Comparison of ENCODE assay signal across 10 cellular contexts in genomic region chr1:28249879-28250295, GRCh38. TPM values are rescaled to one million over a fixed set of nuclear protein-coding genes. Genes with fewer than 3 reads are reported as not detected.
DNase-seq lines count a peak whose midpoint lies in the region; ATAC-seq and TF ChIP-seq lines count a peak whose summit lies in the region.
"Had no signal": no experiment of that assay in that cellular context is flagged by ENCODE, and none has a peak within 500 bp of the region (broad histone marks: within the 10 kb centered on the region; RNA-seq: fewer than 3 reads in every experiment).

No MANE protein-coding gene starts in this region.

- WGBS in heart right ventricle, 2 donors: 56 to 60% methylated on average over 4 of the region's 4 CpGs
- WGBS in thyroid gland, 2 donors: 67 to 68% methylated on average over 4 of the region's 4 CpGs

- H3K27ac ChIP-seq in heart right ventricle: peak overlapping the region in 6 of 10 donors; percentile 79 to 92 (median 88)
- peak overlapping the region; percentile 99 for H3K27ac ChIP-seq in epithelial cell of prostate
- peak overlapping the region in 2 of 3 donors; percentile 27 to 95 for H3K27ac ChIP-seq in thyroid gland

- H3K36me3 ChIP-seq in heart right ventricle (no peaks in the 10 kb centered on the region), thyroid gland (no peaks in the 10 kb centered on the region)

- no peak for TF ChIP-seq POLR2A in thyroid gland (IDR thresholded peaks at IDR 0.05)

- ATAC-seq in heart right ventricle: no peak
- ATAC-seq in Right ventricle myocardium superior (ENCODE audit: poor library complexity): no peak

- no peak overlapping the region for H3K4me3 ChIP-seq in heart right ventricle
- H3K4me3 ChIP-seq in thyroid gland (replicated peaks in 1 of 3): no peak overlapping the region

- H3K4me1 ChIP-seq in heart right ventricle (peaks cover 15 to 54% (median 23%) of the 10 kb centered on the region in 9 donors), thyroid gland (peaks cover 16 to 32% of the 10 kb centered on the region in 2 donors)

- no peak for DNase-seq in heart right ventricle
- DNase-seq in Right ventricle myocardium superior: no peak
- peak; percentile 24 for DNase-seq in RPMI8226
- no peak for DNase-seq in epithelial cell of prostate (ENCODE audit: low read depth, low spot score)
- DNase-seq in thyroid gland: no peak
- DNase-seq in UCSD-AML1 (lab: John Stamatoyannopoulos, UW; ENCODE audit: unreplicated experiment): no peak
- DNase-seq in islet precursor cell: no peak
- no peak for DNase-seq in NAMALWA (ENCODE audit: low spot score)
- DNase-seq: endodermal cell, NCI-H748 treated with DMSO at 0.1 percent for 48 hours had no signal

- H3K9me3 ChIP-seq in heart right ventricle (no peaks in the 10 kb centered on the region), thyroid gland (no peaks in the 10 kb centered on the region)

- no peak for TF ChIP-seq CTCF in heart right ventricle (IDR thresholded peaks at IDR 0.05)
- no peak for TF ChIP-seq CTCF in thyroid gland (IDR thresholded peaks at IDR 0.05)

- no peaks in the 10 kb centered on the region for H3K27me3 ChIP-seq in heart right ventricle
- H3K27me3 ChIP-seq in thyroid gland: no peaks in the 10 kb centered on the region

- intact Hi-C loops in heart right ventricle (cut with DNase I) (loop anchor here in 4 of 10 donors (1.0 to 10.0 kb wide), 8 partner anchors 78 to 395 kb away; partner anchors contain the start of genes RCC1 (in 3 of the 4), MED18 (in 1 of the 4), PHACTR4 (in 1 of the 4) and RNU11 (in 1 of the 4)), Right ventricle myocardium superior (cut with DNase I) (no loop called here), thyroid gland (cut with DNase I) (no loop called here)

RNA-seq across cellular contexts. Expression of gene SESN2, which starts 9.4 kb away (rescaled TPM):
- total RNA-seq in heart right ventricle: 1 to 10 TPM; 1.9 to 6.0 (median 3.6) TPM
- 1 to 10 TPM; 2.4 to 7.9 TPM for polyA plus RNA-seq in heart right ventricle
- 2.6 TPM for total RNA-seq in Right ventricle myocardium superior
- 1 to 10 TPM; 6.4 to 8.1 (median 6.8) TPM for total RNA-seq in thyroid gland

RNA-seq across cellular contexts. Expression of gene ATP5IF1, which starts 14.0 kb away (rescaled TPM):
- total RNA-seq in heart right ventricle (100 to 1,000 TPM; 255 to 482 (median 420) TPM), Right ventricle myocardium superior (358 TPM), thyroid gland (100 to 1,000 TPM in 3 of 4 donors, 10 to 100 TPM in 1; 75.6 to 307 (median 236) TPM)
- 1,000 to 10,000 TPM in 1 of 2 donors, 100 to 1,000 TPM in 1; 311 to 3,942 TPM for polyA plus RNA-seq in heart right ventricle

RNA-seq across cellular contexts. Expression of gene DNAJC8, which starts 17.1 kb away (rescaled TPM):
- total RNA-seq in heart right ventricle (10 to 100 TPM; 53.9 to 64.5 (median 58.0) TPM), Right ventricle myocardium superior (54.9 TPM), thyroid gland (10 to 100 TPM; 59.5 to 76.7 (median 62.5) TPM)
- 10 to 100 TPM; 39.7 to 74.0 TPM for polyA plus RNA-seq in heart right ventricle
